ENCODE assay signal across 15 cellular contexts in the genomic region with DNA sequence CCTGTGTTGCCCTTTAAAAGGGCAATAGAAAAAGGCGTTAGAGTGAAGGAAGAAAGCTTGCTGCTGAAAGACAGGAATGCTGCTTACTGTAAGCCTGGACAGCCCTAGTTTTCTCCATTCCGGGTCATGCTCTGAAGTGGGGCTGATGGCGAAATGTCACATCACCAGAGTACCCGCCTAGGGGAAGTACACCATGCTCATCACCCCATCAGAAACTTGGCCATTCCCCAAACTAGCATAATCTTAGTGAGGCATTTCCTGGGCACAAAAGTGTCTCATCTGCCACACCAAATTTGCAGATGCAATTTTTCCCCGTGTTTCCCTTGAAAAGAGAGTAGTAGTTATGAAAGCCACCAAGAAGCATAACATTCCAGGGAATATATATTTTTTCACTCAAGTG. TPM values are rescaled to one million over a fixed set of nuclear protein-coding genes. Genes with fewer than 3 reads are reported as not detected.
A peak's percentile ranks its signal among the peaks of the same experiment; 100 is the strongest.
DNase-seq lines count a peak whose midpoint lies in the region; ATAC-seq and TF ChIP-seq lines count a peak whose summit lies in the region.
"Had no signal": no experiment of that assay in that cellular context is flagged by ENCODE, and none has a peak within 500 bp of the region (broad histone marks: within the 10 kb centered on the region; RNA-seq: fewer than 3 reads in every experiment).

No MANE protein-coding gene starts in this region.

- no peaks in the 10 kb centered on the region for H3K9me3 ChIP-seq in breast epithelium
- no peaks in the 10 kb centered on the region for H3K9me3 ChIP-seq in ascending aorta
- no peaks in the 10 kb centered on the region for H3K9me3 ChIP-seq in lower lobe of right lung
- no peaks in the 10 kb centered on the region for H3K9me3 ChIP-seq in upper lobe of right lung
- no peaks in the 10 kb centered on the region for H3K9me3 ChIP-seq in hepatocyte (ENCODE audit: low read depth)
- H3K9me3 ChIP-seq: spleen had no signal

- H3K27me3 Mint-ChIP-seq in MCF 10A (ENCODE audit: insufficient read depth, unreplicated experiment) = no peaks in the 10 kb centered on the region
- H3K27me3 Mint-ChIP-seq: activated naive CD8-positive, alpha-beta T cell treated with anti-CD3 and anti-CD28 coated beads, Interleukin-2, amount 10 ng/mL, durations not matched to agents 7 days and 5 days had no signal

- H3K36me3 ChIP-seq in breast epithelium = no peaks in the 10 kb centered on the region
- H3K36me3 ChIP-seq in ascending aorta = no peaks in the 10 kb centered on the region
- no peaks in the 10 kb centered on the region for H3K36me3 ChIP-seq in lower lobe of right lung
- no peaks in the 10 kb centered on the region for H3K36me3 ChIP-seq in upper lobe of right lung
- H3K36me3 ChIP-seq in hepatocyte (replicated peaks; ENCODE audit: insufficient read depth, low read depth) = no peaks in the 10 kb centered on the region
- H3K36me3 ChIP-seq: spleen had no signal

- H3K4me3 ChIP-seq in breast epithelium (no peak overlapping the region), ascending aorta (no peak overlapping the region), lower lobe of right lung (no peak overlapping the region), upper lobe of right lung (no peak overlapping the region), hepatocyte (no peak overlapping the region)
- H3K4me3 ChIP-seq: K562, spleen had no signal

- peak; percentile 80 for DNase-seq in MCF 10A (ENCODE audit: unreplicated experiment)
- no peak for DNase-seq in breast epithelium (ENCODE audit: low spot score in 2 of 2)
- DNase-seq in ascending aorta (ENCODE audit: low spot score in 2 of 2) = peak; percentile 37 to 66
- DNase-seq in lower lobe of right lung = peak; percentile 60
- DNase-seq in upper lobe of right lung = peak; percentile 63
- DNase-seq in hepatocyte (ENCODE audit: low spot score) = no peak
- DNase-seq in KG1 (lab: John Stamatoyannopoulos, UW) = no peak
- DNase-seq: activated naive CD8-positive, alpha-beta T cell treated with anti-CD3 and anti-CD28 coated beads, Interleukin-2, amount 10 ng/mL, durations not matched to agents 7 days and 5 days; DMS153; kidney glomerular epithelial cell; NCI-H2171 treated with DMSO at 0.1 percent for 48 hours; spleen; T1000 had no signal

- no peaks in the 10 kb centered on the region for H3K27me3 ChIP-seq in breast epithelium
- H3K27me3 ChIP-seq in ascending aorta = no peaks in the 10 kb centered on the region
- H3K27me3 ChIP-seq in lower lobe of right lung (ENCODE audit: low read depth) = no peaks in the 10 kb centered on the region
- H3K27me3 ChIP-seq in upper lobe of right lung = no peaks in the 10 kb centered on the region
- H3K27me3 ChIP-seq in hepatocyte = no peaks in the 10 kb centered on the region
- H3K27me3 ChIP-seq: spleen had no signal

- CTCF ChIA-PET in MCF 10A (lab: Yijun Ruan, JAX) = interaction anchor here (0.6 to 0.7 kb wide), 2 partner anchors 23 to 380 kb away, joined by 3 to 4 read pairs; no protein-coding TSS in a partner anchor

- no peaks in the 10 kb centered on the region for H4K20me1 ChIP-seq in hepatocyte (ENCODE audit: insufficient read depth, poor library complexity, severe bottlenecking)

- BruUV-seq in MCF 10A (replicated peaks; lab: Mats Ljungman, UMichigan) = no TSS peak

- H3K4me2 ChIP-seq in hepatocyte = no peak overlapping the region

- H3K79me2 ChIP-seq in hepatocyte = no peaks in the 10 kb centered on the region

- H3K36me3 Mint-ChIP-seq in MCF 10A (ENCODE audit: insufficient read depth, unreplicated experiment) = no peaks in the 10 kb centered on the region
- H3K36me3 Mint-ChIP-seq: activated naive CD8-positive, alpha-beta T cell treated with anti-CD3 and anti-CD28 coated beads, Interleukin-2, amount 10 ng/mL, durations not matched to agents 7 days and 5 days had no signal

- ATAC-seq in lower lobe of right lung (peak; percentile 84 to 85), upper lobe of right lung (peak; percentile 94), HG02852 (IDR thresholded peaks at IDR 0.05; ENCODE audit: unreplicated experiment) (no peak)
- ATAC-seq: K562 had no signal

- H3K4me1 ChIP-seq in breast epithelium (no peaks in the 10 kb centered on the region), ascending aorta (no peaks in the 10 kb centered on the region), lower lobe of right lung (no peaks in the 10 kb centered on the region), upper lobe of right lung (no peaks in the 10 kb centered on the region), hepatocyte (ENCODE audit: insufficient read depth) (no peaks in the 10 kb centered on the region)

- H2AFZ ChIP-seq in hepatocyte = no peak overlapping the region

- POLR2A ChIA-PET in MCF 10A (lab: Yijun Ruan, JAX) = no interaction called here

- WGBS in hepatocyte (ENCODE audit: low lambda C conversion rate, missing lambda C conversion rate) = 88% methylated on average over 5 of the region's 5 CpGs

- intact Hi-C loops in MCF 10A (cut with micrococcal nuclease) (no loop called here), breast epithelium (cut with DNase I; ENCODE audit: low total_unique reads) (no loop called here), ascending aorta (cut with DNase I) (no loop called here), lower lobe of right lung (cut with DNase I) (no loop called here), upper lobe of right lung (cut with DNase I) (no loop called here)

- no peaks in the 10 kb centered on the region for H3K9me3 Mint-ChIP-seq in MCF 10A (ENCODE audit: unreplicated experiment)

- peak overlapping the region; percentile 25 for H3K27ac Mint-ChIP-seq in MCF 10A (ENCODE audit: low read depth, unreplicated experiment)
- H3K27ac Mint-ChIP-seq: activated naive CD8-positive, alpha-beta T cell treated with anti-CD3 and anti-CD28 coated beads, Interleukin-2, amount 10 ng/mL, durations not matched to agents 7 days and 5 days had no signal

- H3K9me2 ChIP-seq in hepatocyte (replicated peaks; ENCODE audit: insufficient read depth) = no peaks in the 10 kb centered on the region

- H3K4me1 Mint-ChIP-seq in MCF 10A (ENCODE audit: insufficient read depth, unreplicated experiment) = peaks cover 8% of the 10 kb centered on the region
- H3K4me1 Mint-ChIP-seq: activated naive CD8-positive, alpha-beta T cell treated with anti-CD3 and anti-CD28 coated beads, Interleukin-2, amount 10 ng/mL, durations not matched to agents 7 days and 5 days had no signal

- no peak for TF ChIP-seq CTCF in MCF 10A (IDR thresholded peaks at IDR 0.05; ENCODE audit: unreplicated experiment)
- no peak for TF ChIP-seq CTCF in breast epithelium (IDR thresholded peaks at IDR 0.05)
- TF ChIP-seq CTCF in ascending aorta (IDR thresholded peaks at IDR 0.05) = no peak
- no peak for TF ChIP-seq CTCF in lower lobe of right lung (IDR thresholded peaks at IDR 0.05)
- TF ChIP-seq CTCF in upper lobe of right lung (IDR thresholded peaks at IDR 0.05) = no peak
- no peak for TF ChIP-seq CTCF in hepatocyte (IDR thresholded peaks at IDR 0.05; ENCODE audit: poor library complexity)

- TF ChIP-seq POLR2A in breast epithelium (IDR thresholded peaks at IDR 0.05) = no peak

- H3K27ac ChIP-seq in breast epithelium (no peak overlapping the region), ascending aorta (no peak overlapping the region), lower lobe of right lung (no peak overlapping the region), upper lobe of right lung (no peak overlapping the region), hepatocyte (no peak overlapping the region)
- H3K27ac ChIP-seq: spleen had no signal

- H3K4me3 Mint-ChIP-seq in MCF 10A (ENCODE audit: unreplicated experiment) = no peak overlapping the region
- H3K4me3 Mint-ChIP-seq: activated naive CD8-positive, alpha-beta T cell treated with anti-CD3 and anti-CD28 coated beads, Interleukin-2, amount 10 ng/mL, durations not matched to agents 7 days and 5 days had no signal

RNA-seq across cellular contexts. Expression of gene CAMK2D, which starts 47.8 kb away (rescaled TPM):
- total RNA-seq in MCF 10A (2022) = 32.1 and 55.1 TPM in 2 replicates
- total RNA-seq in breast epithelium = 10 to 100 TPM; 47.7 to 62.1 (median 57.7) TPM
- 23.8 TPM for total RNA-seq in ascending aorta
- 40.7 TPM for total RNA-seq in lower lobe of right lung
- total RNA-seq in upper lobe of right lung = 46.1 TPM
- total RNA-seq in hepatocyte = 98.2 and 99.1 TPM in 2 replicates
- polyA plus RNA-seq in hepatocyte = 34.7 and 36.8 TPM in 2 replicates

Comparison
In these comparisons a context has a peak if more than half of its experiments do, and no peak if none do; other contexts are left out.
1. DNase-seq: peak in MCF 10A (single experiment), ascending aorta (2 of 2), lower lobe of right lung (single experiment) and upper lobe of right lung (single experiment); none in breast epithelium (0 of 2), hepatocyte (single experiment) and KG1 (single experiment).